Comparison of ENCODE assay signal across 32 cellular contexts in genomic region chr1:94122201-94122970, GRCh38. TPM values are rescaled to one million over a fixed set of nuclear protein-coding genes. Genes with fewer than 3 reads are reported as not detected.
DNase-seq lines count a peak whose midpoint lies in the region; ATAC-seq, FAIRE-seq and TF ChIP-seq lines count a peak whose summit lies in the region.
"Had no signal": no experiment of that assay in that cellular context is flagged by ENCODE, and none has a peak within 500 bp of the region (broad histone marks: within the 10 kb centered on the region; RNA-seq: fewer than 3 reads in every experiment).

No MANE protein-coding gene starts in this region.

- H2AK9ac ChIP-seq in IMR-90 (replicated peaks; ENCODE audit: low read depth, low read length, poor library complexity): no peak overlapping the region

- CTCF ChIA-PET in IMR-90 (lab: Yijun Ruan, JAX): interaction anchor here (0.8 kb wide), 1 partner anchor 10 kb away, joined by 3 read pairs; no protein-coding TSS in a partner anchor

- no peak overlapping the region for H3K23ac ChIP-seq in IMR-90 (ENCODE audit: low read depth, low read length)

- dilution Hi-C loops in IMR-90 (cut with HindIII; ENCODE audit: low sequenced_read_pairs, unreplicated experiment): no loop called here

- peaks cover 7% of the 10 kb centered on the region; the same call in 1 of the 2 replicates for H3K27me3 ChIP-seq in IMR-90 (ENCODE audit: control insufficient read depth, insufficient read depth, low read length)
- H3K27me3 ChIP-seq in bronchial epithelial cell (ENCODE audit: control insufficient read depth, insufficient read depth, low read length): no peaks in the 10 kb centered on the region
- H3K27me3 ChIP-seq: thyroid gland had no signal

- H3K27me3 Mint-ChIP-seq in activated CD4-positive, alpha-beta T cell treated with anti-CD3 and anti-CD28 coated beads, Interleukin-2, amount 10 ng/mL, durations not matched to agents 24 days and 14 days: no peaks in the 10 kb centered on the region
- H3K27me3 Mint-ChIP-seq: stimulated activated naive CD8-positive, alpha-beta T cell treated with anti-CD3 and anti-CD28 coated beads, Interleukin-15, Interleukin-2, amounts not matched to agents 100 ng/mL and 50 ng/mL, for 24 hours had no signal

- H3K9me1 ChIP-seq in IMR-90 (ENCODE audit: insufficient read depth, low read length): peaks cover 3% of the 10 kb centered on the region; the same call in 1 of the 2 replicates

- peaks cover 8% of the 10 kb centered on the region for H3K4me1 ChIP-seq in IMR-90 (ENCODE audit: control insufficient read depth, insufficient read depth, low read length)

- no peak overlapping the region for H2BK120ac ChIP-seq in IMR-90 (ENCODE audit: low read depth, low read length)

- FAIRE-seq in bronchial epithelial cell (lab: Jason Lieb, UNC): no peak
- FAIRE-seq: A204.1 had no signal

- BruUV-seq in IMR-90 (replicated peaks; lab: Mats Ljungman, UMichigan): no TSS peak

- DNase-seq in A172 (ENCODE audit: low spot score) (peak; percentile 74), IMR-90 (peak; percentile 89), bronchial epithelial cell (ENCODE audit: low read depth) (peak; percentile 55), islet precursor cell (peak; percentile 46)
- DNase-seq in activated CD4-positive, alpha-beta T cell treated with anti-CD3 and anti-CD28 coated beads, Interleukin-2, amount 50 U/mL, for 4 hours: no peak
- no peak for DNase-seq in activated CD4-positive, alpha-beta T cell treated with anti-CD3 and anti-CD28 coated beads, Interleukin-2, amount 10 ng/mL, durations not matched to agents 24 days and 14 days
- DNase-seq in effector CD4-positive, alpha-beta T cell: no peak
- DNase-seq: activated CD4-positive, alpha-beta memory T cell treated with anti-CD3 and anti-CD28 coated beads for 36 hours; activated gamma-delta T cell treated with Interleukin-2 at 50 U/mL for 16 hours; central memory CD4-positive, alpha-beta T cell; EL; GOT3; kidney glomerular epithelial cell; mammary epithelial cell; NCI-H1417 treated with DMSO at 0.1 percent for 48 hours; NCI-H2107; nucleus accumbens; RPMI8226; stimulated activated CD4-positive, alpha-beta T cell treated with anti-CD3 and anti-CD28 coated beads, Interleukin-12 subunit alpha, Interleukin-12 subunit beta, amount 100 ng/mL, for 4 hours; stimulated activated CD4-positive, alpha-beta T cell treated with anti-CD3 and anti-CD28 coated beads, Interleukin-4, amount 100 ng/mL, for 4 hours; thyroid gland had no signal

- no peak overlapping the region for H3K4me3 ChIP-seq in IMR-90 (ENCODE audit: insufficient read depth, low read depth, low read length)
- no peak overlapping the region for H3K4me3 ChIP-seq in bronchial epithelial cell (ENCODE audit: low read depth, low read length)
- H3K4me3 ChIP-seq: BLaER1 treated with 17β-estradiol and CSF1 and Interleukin-3, amounts not matched to agents 10 nM and 100 nM; thyroid gland had no signal

- H3K9me3 ChIP-seq in IMR-90 (ENCODE audit: control insufficient read depth, insufficient read depth, low read length): no peaks in the 10 kb centered on the region; the same call in 1 of the 2 replicates
- H3K9me3 ChIP-seq: BLaER1 treated with 17β-estradiol and CSF1 and Interleukin-3, amounts not matched to agents 10 nM and 100 nM; thyroid gland had no signal

- H2BK20ac ChIP-seq in IMR-90 (ENCODE audit: low read depth, low read length): no peak overlapping the region

- H3K27ac Mint-ChIP-seq in activated CD4-positive, alpha-beta T cell treated with anti-CD3 and anti-CD28 coated beads, Interleukin-2, amount 10 ng/mL, durations not matched to agents 24 days and 14 days: no peak overlapping the region
- H3K27ac Mint-ChIP-seq: activated CD4-positive, alpha-beta memory T cell treated with anti-CD3 and anti-CD28 coated beads for 36 hours; stimulated activated naive CD8-positive, alpha-beta T cell treated with anti-CD3 and anti-CD28 coated beads, Interleukin-15, Interleukin-2, amounts not matched to agents 100 ng/mL and 50 ng/mL, for 24 hours; WTC11 had no signal

- intact Hi-C loops in IMR-90 (cut with micrococcal nuclease): no loop called here
- intact Hi-C loops in activated CD4-positive, alpha-beta T cell treated with anti-CD3 and anti-CD28 coated beads, Interleukin-2, amount 10 ng/mL, durations not matched to agents 24 days and 14 days (cut with micrococcal nuclease): no loop called here

- TF ChIP-seq POLR2A in IMR-90 (IDR thresholded peaks at IDR 0.05; ENCODE audit: low read depth, low read length): no peak

- H2AFZ ChIP-seq in IMR-90 (replicated peaks; ENCODE audit: low read length, poor library complexity): no peak overlapping the region

- H4K20me1 ChIP-seq in IMR-90 (ENCODE audit: insufficient read depth, low read length): no peaks in the 10 kb centered on the region

- H2AK5ac ChIP-seq in IMR-90 (ENCODE audit: low read depth, low read length): no peak overlapping the region

- no peaks in the 10 kb centered on the region for H3K79me1 ChIP-seq in IMR-90 (ENCODE audit: low read depth in 1 of 2, low read length in 2 of 2)

- peak; percentile 2; the same call in 1 of the 2 replicates for TF ChIP-seq RAD21 in IMR-90 (IDR thresholded peaks at IDR 0.05; ENCODE audit: low read length)

- peak overlapping the region; percentile 10 for H2BK5ac ChIP-seq in IMR-90 (ENCODE audit: low read depth, low read length, poor library complexity, severe bottlenecking)

- H4K5ac ChIP-seq in IMR-90 (ENCODE audit: low read depth, low read length): no peak overlapping the region; the same call in 1 of the 2 replicates

- no peak overlapping the region for H3K18ac ChIP-seq in IMR-90 (ENCODE audit: low read depth, low read length)

- H4K8ac ChIP-seq in IMR-90 (ENCODE audit: low read depth in 2 of 2, low read length in 2 of 2): no peak overlapping the region

- H3K4me3 Mint-ChIP-seq in activated CD4-positive, alpha-beta T cell treated with anti-CD3 and anti-CD28 coated beads, Interleukin-2, amount 10 ng/mL, durations not matched to agents 24 days and 14 days: no peak overlapping the region
- H3K4me3 Mint-ChIP-seq: activated CD4-positive, alpha-beta memory T cell treated with anti-CD3 and anti-CD28 coated beads for 36 hours; IgD-negative memory B cell; stimulated activated naive CD8-positive, alpha-beta T cell treated with anti-CD3 and anti-CD28 coated beads, Interleukin-15, Interleukin-2, amounts not matched to agents 100 ng/mL and 50 ng/mL, for 24 hours; WTC11 had no signal

- H3K36me3 ChIP-seq in IMR-90 (ENCODE audit: control insufficient read depth, insufficient read depth, low read length) (no peaks in the 10 kb centered on the region), bronchial epithelial cell (ENCODE audit: control insufficient read depth, insufficient read depth, low read length) (no peaks in the 10 kb centered on the region)
- H3K36me3 ChIP-seq: BLaER1 treated with 17β-estradiol and CSF1 and Interleukin-3, amounts not matched to agents 10 nM and 100 nM; thyroid gland had no signal

- no peak overlapping the region for H3K27ac ChIP-seq in IMR-90 (ENCODE audit: insufficient read depth, low read length)
- H3K27ac ChIP-seq: BLaER1 treated with 17β-estradiol and CSF1 and Interleukin-3, amounts not matched to agents 10 nM and 100 nM; HL-60; thyroid gland had no signal

- no peak overlapping the region for H3K56ac ChIP-seq in IMR-90 (ENCODE audit: extremely low read depth, insufficient read depth, low read length)

- in situ Hi-C loops in IMR-90 (cut with MboI; ENCODE audit: low sequenced_read_pairs): no loop called here

- H3K9me3 Mint-ChIP-seq in activated CD4-positive, alpha-beta T cell treated with anti-CD3 and anti-CD28 coated beads, Interleukin-2, amount 10 ng/mL, durations not matched to agents 24 days and 14 days: no peaks in the 10 kb centered on the region
- H3K9me3 Mint-ChIP-seq: activated CD4-positive, alpha-beta memory T cell treated with anti-CD3 and anti-CD28 coated beads for 36 hours; IgD-negative memory B cell; stimulated activated naive CD8-positive, alpha-beta T cell treated with anti-CD3 and anti-CD28 coated beads, Interleukin-15, Interleukin-2, amounts not matched to agents 100 ng/mL and 50 ng/mL, for 24 hours; WTC11 had no signal

- no peak overlapping the region for H3K4me2 ChIP-seq in IMR-90 (ENCODE audit: low read depth, low read length)
- H3K4me2 ChIP-seq: BLaER1 treated with 17β-estradiol and CSF1 and Interleukin-3, amounts not matched to agents 10 nM and 100 nM had no signal

- POLR2A ChIA-PET in IMR-90 (lab: Charles Lee; ENCODE audit: unreplicated experiment): no interaction called here

- no peaks in the 10 kb centered on the region for H3K36me3 Mint-ChIP-seq in activated CD4-positive, alpha-beta T cell treated with anti-CD3 and anti-CD28 coated beads, Interleukin-2, amount 10 ng/mL, durations not matched to agents 24 days and 14 days (ENCODE audit: low read depth)
- H3K36me3 Mint-ChIP-seq: activated CD4-positive, alpha-beta memory T cell treated with anti-CD3 and anti-CD28 coated beads for 36 hours; IgD-negative memory B cell; WTC11 had no signal

- H3K14ac ChIP-seq in IMR-90 (replicated peaks; ENCODE audit: low read depth, low read length): no peak overlapping the region

- H4K91ac ChIP-seq in IMR-90 (ENCODE audit: insufficient read depth, low read depth, low read length): no peak overlapping the region; the same call in 1 of the 2 replicates

- peak; percentile 84 for ATAC-seq in IMR-90 (ENCODE audit: low read depth)
- ATAC-seq in HG03521 (IDR thresholded peaks at IDR 0.05; ENCODE audit: unreplicated experiment): no peak
- ATAC-seq: esophagus mucosa, SK-N-SH treated with all-trans-retinoic acid at 6 μM for 48 hours, WTC11 had no signal

- TF ChIP-seq CTCF in IMR-90 (conservative IDR thresholded peaks at IDR 0.05; ENCODE audit: low read depth, low read length): no peak
- no peak for TF ChIP-seq CTCF in bronchial epithelial cell (IDR thresholded peaks at IDR 0.05; ENCODE audit: insufficient read depth, low read length, severe bottlenecking)

- H3K4me1 Mint-ChIP-seq in activated CD4-positive, alpha-beta T cell treated with anti-CD3 and anti-CD28 coated beads, Interleukin-2, amount 10 ng/mL, durations not matched to agents 24 days and 14 days: no peaks in the 10 kb centered on the region
- H3K4me1 Mint-ChIP-seq: IgD-negative memory B cell had no signal

- WGBS in IMR-90 (ENCODE audit: extremely low coverage in 2 of 2, insufficient read length in 1 of 2), 2 experiments: 65% methylated on average over 2 of the region's 5 CpGs; no CpG with 5 or more reads in 1 of the 2 experiments

- H2BK15ac ChIP-seq in IMR-90 (ENCODE audit: low read depth, low read length): no peak overlapping the region

- H3K9ac ChIP-seq in IMR-90 (ENCODE audit: low read depth, low read length): no peak overlapping the region
- H3K9ac ChIP-seq: BLaER1 treated with 17β-estradiol and CSF1 and Interleukin-3, amounts not matched to agents 10 nM and 100 nM had no signal

- H3K4ac ChIP-seq in IMR-90 (ENCODE audit: low read depth, low read length): no peak overlapping the region

RNA-seq across cellular contexts. Expression of gene ABCA4, which starts 1.4 kb away (rescaled TPM):
- not detected in 2 replicates for total RNA-seq in A172 (2014; rRNA removed; shearing (Covaris generic))
- total RNA-seq in IMR-90 (2012; rRNA removed) (under 0.01 TPM in 2 replicates), bronchial epithelial cell (under 0.01 and 1.4 TPM in 2 replicates)
- polyA plus RNA-seq in IMR-90 (2012; rRNA removed): 0.11 and 0.36 TPM in 2 replicates
- polyA plus RNA-seq in IMR-90 (2012; cell fraction: cytosol; rRNA removed): 0.01 and 0.07 TPM in 2 replicates
- polyA plus RNA-seq in IMR-90 (2012; cell fraction: nucleus; rRNA removed; ENCODE audit: low replicate concordance): 0.40 and 0.99 TPM in 2 replicates
- total RNA-seq in activated CD4-positive, alpha-beta T cell treated with anti-CD3 and anti-CD28 coated beads, Interleukin-2, amount 10 ng/mL, durations not matched to agents 24 days and 14 days: 0.12 TPM in 1 of 2 replicates, not detected in the other
- total RNA-seq: activated CD4-positive, alpha-beta memory T cell treated with anti-CD3 and anti-CD28 coated beads for 36 hours; MCF 10A; T-helper 2 cell treated with Interferon-gamma antibody and Interleukin-4, amounts not matched to agents 100 ng/mL and 5 ng/mL, for 36 hours had no signal
- polyA plus RNA-seq: IgD-negative memory B cell had no signal

Comparison
In these comparisons a context has a peak if more than half of its experiments do, and no peak if none do; other contexts are left out.
1. DNase-seq: peak in A172 (single experiment), IMR-90 (single experiment), bronchial epithelial cell (single experiment) and islet precursor cell (single experiment); none in activated CD4-positive, alpha-beta T cell treated with anti-CD3 and anti-CD28 coated beads, Interleukin-2, amount 50 U/mL, for 4 hours (0 of 2), activated CD4-positive, alpha-beta T cell treated with anti-CD3 and anti-CD28 coated beads, Interleukin-2, amount 10 ng/mL, durations not matched to agents 24 days and 14 days (single experiment) and effector CD4-positive, alpha-beta T cell (single experiment).